ENCODE assay signal across 22 cellular contexts in genomic region chr16:62298567-62298966, GRCh38.
DNase-seq lines count a peak whose midpoint lies in the region; ATAC-seq, FAIRE-seq and TF ChIP-seq lines count a peak whose summit lies in the region.
"Had no signal": no experiment of that assay in that cellular context is flagged by ENCODE, and none has a peak within 500 bp of the region (broad histone marks: within the 10 kb centered on the region; RNA-seq: fewer than 3 reads in every experiment).

No MANE protein-coding gene starts in this region.

- H3K79me2 ChIP-seq in astrocyte (ENCODE audit: insufficient read depth, low read length) (no peaks in the 10 kb centered on the region), neural progenitor cell (ENCODE audit: low read depth) (no peaks in the 10 kb centered on the region)

- ATAC-seq in HG02571 (IDR thresholded peaks at IDR 0.05; ENCODE audit: unreplicated experiment) (no peak), GM18505 (IDR thresholded peaks at IDR 0.05; ENCODE audit: unreplicated experiment) (no peak)
- ATAC-seq: GM23338, K562, T-helper 17 cell had no signal

- H3K27me3 Mint-ChIP-seq in astrocyte (ENCODE audit: low read depth, unreplicated experiment) (no peaks in the 10 kb centered on the region), neural progenitor cell (ENCODE audit: insufficient read depth, low read depth) (peaks cover 3% of the 10 kb centered on the region)
- H3K27me3 Mint-ChIP-seq: T-helper 17 cell had no signal

- H3K4me1 ChIP-seq in astrocyte (ENCODE audit: insufficient read depth, low read length) (no peaks in the 10 kb centered on the region), neural progenitor cell (no peaks in the 10 kb centered on the region)

- no peaks in the 10 kb centered on the region for H3F3A ChIP-seq in neural progenitor cell (ENCODE audit: low read depth)

- no peak for TF ChIP-seq CTCF in astrocyte (IDR thresholded peaks at IDR 0.05; ENCODE audit: insufficient read depth, low read depth, low read length)
- no peak for TF ChIP-seq CTCF in neural progenitor cell (IDR thresholded peaks at IDR 0.05)

- H3K9me3 Mint-ChIP-seq in astrocyte (ENCODE audit: unreplicated experiment) (no peaks in the 10 kb centered on the region), neural progenitor cell (peaks cover 2% of the 10 kb centered on the region)

- no peak for TF ChIP-seq POLR2A in GM18505 (IDR thresholded peaks at IDR 0.05; ENCODE audit: borderline replicate concordance, extremely low read depth, insufficient read depth, insufficient read length)

- DNase-seq in H7 (peak; percentile 7), NCI-H82 (lab: John Stamatoyannopoulos, UW) (peak; percentile 1), astrocyte (ENCODE audit: low read depth) (no peak), neural progenitor cell (ENCODE audit: low spot score) (peak; percentile 9), globus pallidus (ENCODE audit: low spot score) (no peak)
- DNase-seq: ACHN, AML-193, COR-L47, DMS 273 treated with DMSO at 0.1 percent for 48 hours, DND-41, NCI-H1092 treated with DMSO at 0.1 percent for 48 hours, NCI-H146, NCI-H2081, NCI-H510A, OCI-M1, RPMI8226, SIG-M5, T-helper 17 cell had no signal

- H3K27ac ChIP-seq in astrocyte (ENCODE audit: low read depth, low read length) = no peak overlapping the region
- H3K27ac ChIP-seq in neural progenitor cell = no peak overlapping the region

- no peak for FAIRE-seq in astrocyte (lab: Jason Lieb, UNC)
- FAIRE-seq: K562 had no signal

- peak overlapping the region; percentile 69 for H3K4me2 ChIP-seq in astrocyte (ENCODE audit: low read length)
- no peak overlapping the region for H3K4me2 ChIP-seq in neural progenitor cell
- H3K4me2 ChIP-seq: GM23338 had no signal

- H3K27me3 ChIP-seq in H7 (ENCODE audit: control insufficient read depth, insufficient read depth, low read length) (no peaks in the 10 kb centered on the region), astrocyte (ENCODE audit: insufficient read depth, low read length) (no peaks in the 10 kb centered on the region), neural progenitor cell (no peaks in the 10 kb centered on the region)

- H3K4me1 Mint-ChIP-seq in astrocyte (ENCODE audit: low read depth, unreplicated experiment) (no peaks in the 10 kb centered on the region), neural progenitor cell (peaks cover 6% of the 10 kb centered on the region)
- H3K4me1 Mint-ChIP-seq: GM23338, T-helper 17 cell had no signal

- H3K9ac ChIP-seq in astrocyte (ENCODE audit: low read length) (no peak overlapping the region), neural progenitor cell (no peak overlapping the region)

- no peaks in the 10 kb centered on the region for H3K36me3 ChIP-seq in H7 (replicated peaks; ENCODE audit: control insufficient read depth, insufficient read depth, low read length)
- H3K36me3 ChIP-seq in astrocyte (ENCODE audit: insufficient read depth, low read length) = no peaks in the 10 kb centered on the region
- no peaks in the 10 kb centered on the region for H3K36me3 ChIP-seq in neural progenitor cell

- H3K9me3 ChIP-seq in astrocyte (ENCODE audit: insufficient read depth, low read depth, low read length) (no peaks in the 10 kb centered on the region), neural progenitor cell (ENCODE audit: low read depth) (peaks cover 4% of the 10 kb centered on the region)

- H2AFZ ChIP-seq in astrocyte (ENCODE audit: low read depth, low read length) (peak overlapping the region; percentile 34), neural progenitor cell (replicated peaks) (peak overlapping the region; percentile 82)
- H2AFZ ChIP-seq: GM23338 had no signal

- no peak overlapping the region for H3K27ac Mint-ChIP-seq in astrocyte (ENCODE audit: unreplicated experiment)
- no peak overlapping the region for H3K27ac Mint-ChIP-seq in neural progenitor cell
- H3K27ac Mint-ChIP-seq: GM23338, T-helper 17 cell had no signal

- H3K4me3 ChIP-seq in H7 (ENCODE audit: insufficient read depth, low read depth, low read length) (no peak overlapping the region), astrocyte (ENCODE audit: insufficient read depth, low read depth, low read length) (no peak overlapping the region), neural progenitor cell (no peak overlapping the region)
- H3K4me3 ChIP-seq: GM23338, K562 had no signal

- H4K20me1 ChIP-seq in astrocyte (ENCODE audit: insufficient read depth, low read length) (no peaks in the 10 kb centered on the region), neural progenitor cell (ENCODE audit: low read depth) (no peaks in the 10 kb centered on the region)

- H3K4me3 Mint-ChIP-seq in astrocyte (ENCODE audit: unreplicated experiment) = no peak overlapping the region
- no peak overlapping the region for H3K4me3 Mint-ChIP-seq in neural progenitor cell
- H3K4me3 Mint-ChIP-seq: GM23338, T-helper 17 cell had no signal

- H3K36me3 Mint-ChIP-seq in astrocyte (ENCODE audit: low read depth, unreplicated experiment) (no peaks in the 10 kb centered on the region), neural progenitor cell (no peaks in the 10 kb centered on the region)

Comparison
In these comparisons a context has a peak if more than half of its experiments do, and no peak if none do; other contexts are left out.
1. DNase-seq: peak in H7 (single experiment), NCI-H82 (single experiment) and neural progenitor cell (single experiment); none in astrocyte (single experiment) and globus pallidus (single experiment).